In the genomic region with DNA sequence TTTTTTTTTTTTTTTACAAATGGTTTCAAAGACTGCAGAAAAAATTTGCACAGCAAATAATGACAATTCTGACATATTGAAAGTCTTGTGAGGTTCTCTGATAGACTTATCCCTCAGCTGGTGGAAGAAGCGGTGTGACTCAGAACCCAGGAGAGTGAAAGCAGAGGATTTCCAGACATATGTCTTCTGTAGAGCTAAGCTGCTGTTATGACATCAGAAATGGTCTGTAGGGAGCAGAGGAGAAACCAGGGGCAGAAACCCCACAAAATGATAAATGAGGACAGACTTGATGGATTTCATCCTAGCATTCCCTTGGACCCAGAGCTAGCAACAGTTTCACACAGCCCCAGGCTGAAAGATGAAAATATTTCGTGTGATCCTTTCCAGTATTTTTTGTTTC, we compare ENCODE assay signal across 15 cellular contexts.
DNase-seq lines count a peak whose midpoint lies in the region; TF ChIP-seq lines count a peak whose summit lies in the region.
"Had no signal": no experiment of that assay in that cellular context is flagged by ENCODE, and none has a peak within 500 bp of the region (broad histone marks: within the 10 kb centered on the region; RNA-seq: fewer than 3 reads in every experiment).

No MANE protein-coding gene starts in this region.

- H3K4me3 ChIP-seq in SK-N-SH (ENCODE audit: low read depth in 2 of 2, low read length in 1 of 2) (no peak overlapping the region), fibroblast of mammary gland (ENCODE audit: control insufficient read depth, low read depth, low read length) (no peak overlapping the region), sigmoid colon (no peak overlapping the region)

- H3F3A ChIP-seq in SK-N-SH (replicated peaks; ENCODE audit: insufficient read depth) = no peaks in the 10 kb centered on the region

- no peaks in the 10 kb centered on the region for H4K20me1 ChIP-seq in SK-N-SH (ENCODE audit: insufficient read depth)

- H3K9me2 ChIP-seq in SK-N-SH = no peaks in the 10 kb centered on the region

- no peak for TF ChIP-seq RAD21 in SK-N-SH (IDR thresholded peaks at IDR 0.05; ENCODE audit: low read length)

- no peaks in the 10 kb centered on the region for H3K4me1 Mint-ChIP-seq in nephron progenitor cell
- H3K4me1 Mint-ChIP-seq: CD4-positive, alpha-beta memory T cell had no signal

- CTCF ChIA-PET in SK-N-SH (lab: Yijun Ruan, JAX) = no interaction called here

- no peaks in the 10 kb centered on the region for H3K9me3 Mint-ChIP-seq in nephron progenitor cell

- H3K36me3 ChIP-seq in SK-N-SH (replicated peaks in 1 of 2; ENCODE audit: control insufficient read depth in 1 of 2, insufficient read depth in 2 of 2, low read length in 1 of 2) = no peaks in the 10 kb centered on the region
- H3K36me3 ChIP-seq in sigmoid colon = no peaks in the 10 kb centered on the region
- H3K36me3 ChIP-seq: BE2C had no signal

- no peaks in the 10 kb centered on the region for H3K36me3 Mint-ChIP-seq in nephron progenitor cell (ENCODE audit: low read depth)
- H3K36me3 Mint-ChIP-seq: CD4-positive, alpha-beta memory T cell had no signal

- 55% methylated on average over 2 of the region's 2 CpGs for WGBS in SK-N-SH (ENCODE audit: low lambda C conversion rate)
- WGBS in sigmoid colon, 2 donors = 82 to 85% methylated on average over 2 of the region's 2 CpGs

- H3K9me3 ChIP-seq in SK-N-SH = no peaks in the 10 kb centered on the region
- no peaks in the 10 kb centered on the region for H3K9me3 ChIP-seq in sigmoid colon
- H3K9me3 ChIP-seq: BE2C had no signal

- H3K27ac ChIP-seq in SK-N-SH (ENCODE audit: low read depth in 2 of 2, low read length in 1 of 2) (no peak overlapping the region), sigmoid colon (no peak overlapping the region)

- H3K4me1 ChIP-seq in SK-N-SH (ENCODE audit: control insufficient read depth in 1 of 2, insufficient read depth in 2 of 2, low read depth in 1 of 2, low read length in 1 of 2) = 0 out of 4 replicates have a peak, but pooled peaks cover 0 to 2% of the 10 kb centered on the region in 2 experiments
- H3K4me1 ChIP-seq in sigmoid colon = no peaks in the 10 kb centered on the region
- H3K4me1 ChIP-seq: BE2C had no signal

- POLR2A ChIA-PET in SK-N-SH (lab: Yijun Ruan, JAX) = interaction anchor here (0.6 kb wide), 1 partner anchor 102 kb away, joined by 3 read pairs; no protein-coding TSS in a partner anchor

- TF ChIP-seq CTCF in SK-N-SH (IDR thresholded peaks at IDR 0.05) (no peak), fibroblast of mammary gland (conservative IDR thresholded peaks at IDR 0.05; ENCODE audit: control insufficient read depth, insufficient read depth, low read depth, low read length) (no peak), nephron progenitor cell (IDR thresholded peaks at IDR 0.05) (no peak), sigmoid colon (IDR thresholded peaks at IDR 0.05) (no peak)

- no peak overlapping the region for H3K4me3 Mint-ChIP-seq in nephron progenitor cell
- H3K4me3 Mint-ChIP-seq: CD4-positive, alpha-beta memory T cell had no signal

- no peak for TF ChIP-seq POLR2A in sigmoid colon (IDR thresholded peaks at IDR 0.05)

- H3K79me2 ChIP-seq in SK-N-SH (ENCODE audit: insufficient read depth) = no peaks in the 10 kb centered on the region

- no peak overlapping the region for H3K9ac ChIP-seq in SK-N-SH

- intact Hi-C loops in sigmoid colon (cut with DNase I) = no loop called here

- no peaks in the 10 kb centered on the region for H3K27me3 ChIP-seq in SK-N-SH (ENCODE audit: insufficient read depth)
- no peaks in the 10 kb centered on the region for H3K27me3 ChIP-seq in sigmoid colon
- H3K27me3 ChIP-seq: BE2C had no signal

- no peak overlapping the region for H3K4me2 ChIP-seq in SK-N-SH

- peak; percentile 35 for DNase-seq in EL
- no peak for DNase-seq in SK-N-SH
- peak; percentile 47 for DNase-seq in fibroblast of mammary gland (ENCODE audit: low read depth)
- no peak for DNase-seq in nephron progenitor cell
- no peak for DNase-seq in sigmoid colon
- no peak for DNase-seq in NCI-H2081 treated with DMSO at 0.1 percent for 48 hours (lab: John Stamatoyannopoulos, UW)
- DNase-seq in pons (ENCODE audit: low spot score) = no peak
- DNase-seq in NCI-H2107 (lab: John Stamatoyannopoulos, UW) = no peak
- DNase-seq: ACHN; BE2C; CD4-positive, alpha-beta memory T cell; Karpas-422; NCI-H1417 treated with DMSO at 0.1 percent for 48 hours; NCI-H2081; Right ventricle myocardium superior had no signal

- no peaks in the 10 kb centered on the region for H3K27me3 Mint-ChIP-seq in nephron progenitor cell (ENCODE audit: low read depth, poor library complexity)
- H3K27me3 Mint-ChIP-seq: CD4-positive, alpha-beta memory T cell had no signal

- TF ChIP-seq EP300 in SK-N-SH (IDR thresholded peaks at IDR 0.05; ENCODE audit: borderline replicate concordance in 1 of 2, low read depth in 1 of 2, low read length in 1 of 2) = no peak
- no peak for TF ChIP-seq EP300 in sigmoid colon (IDR thresholded peaks at IDR 0.05)

- no peak overlapping the region for H2AFZ ChIP-seq in SK-N-SH (ENCODE audit: low read depth)

- peak overlapping the region; percentile 5 for H3K27ac Mint-ChIP-seq in nephron progenitor cell

TF ChIP-seq in SK-N-SH, 30 proteins besides CTCF, POLR2A, EP300 and RAD21:
- no peak for TF ChIP-seq GABPA (IDR thresholded peaks at IDR 0.05; ENCODE audit: low read depth)
- TF ChIP-seq, protein P1, sequence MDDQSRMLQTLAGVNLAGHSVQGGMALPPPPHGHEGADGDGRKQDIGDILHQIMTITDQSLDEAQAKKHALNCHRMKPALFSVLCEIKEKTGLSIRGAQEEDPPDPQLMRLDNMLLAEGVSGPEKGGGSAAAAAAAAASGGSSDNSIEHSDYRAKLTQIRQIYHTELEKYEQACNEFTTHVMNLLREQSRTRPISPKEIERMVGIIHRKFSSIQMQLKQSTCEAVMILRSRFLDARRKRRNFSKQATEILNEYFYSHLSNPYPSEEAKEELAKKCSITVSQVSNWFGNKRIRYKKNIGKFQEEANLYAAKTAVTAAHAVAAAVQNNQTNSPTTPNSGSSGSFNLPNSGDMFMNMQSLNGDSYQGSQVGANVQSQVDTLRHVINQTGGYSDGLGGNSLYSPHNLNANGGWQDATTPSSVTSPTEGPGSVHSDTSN (IDR thresholded peaks at IDR 0.05) = 0 out of 2 replicates have a peak, but pooled peaks have one; percentile 4

Comparison
In these comparisons a context has a peak if more than half of its experiments do, and no peak if none do; other contexts are left out.
1. DNase-seq: peak in EL (single experiment) and fibroblast of mammary gland (single experiment); none in SK-N-SH (single experiment), nephron progenitor cell (single experiment), sigmoid colon (single experiment), NCI-H2081 treated with DMSO at 0.1 percent for 48 hours (single experiment), pons (single experiment) and NCI-H2107 (single experiment).